8 cellular contexts compared by ENCODE assay signal in genomic region chr13:35475960-35476943, GRCh38. TPM values are rescaled to one million over a fixed set of nuclear protein-coding genes. Genes with fewer than 3 reads are reported as not detected.
DNase-seq lines count a peak whose midpoint lies in the region; ATAC-seq, FAIRE-seq and TF ChIP-seq lines count a peak whose summit lies in the region.

Gene MAB21L1, minus strand, starts transcription at chr13:35476689. Its CDS starts 551 bp downstream, at chr13:35476138.

- intact Hi-C loops in spleen (cut with DNase I; ENCODE audit: low total_unique reads) = no loop called here

- peak within 1 kb of the TSS; percentile 40 for H3K4me3 ChIP-seq in bronchial epithelial cell (ENCODE audit: low read depth, low read length)
- peak within 1 kb of the TSS; percentile 32 to 71 (median 38) for H3K4me3 ChIP-seq in spleen

- H3K27ac ChIP-seq in spleen = peak within 1 kb of the TSS in 7 of 8 donors; percentile 22 to 69 (median 68)

- peaks cover 0 to 38% (median 20%) of the 10 kb centered on the region in 6 donors for H3K4me1 ChIP-seq in spleen

- H3K27me3 ChIP-seq in bronchial epithelial cell (ENCODE audit: control insufficient read depth, insufficient read depth, low read length) = no peaks in the 10 kb centered on the region
- H3K27me3 ChIP-seq in spleen (replicated peaks in 1 of 7) = peaks cover 0 to 92% (median 47%) of the 10 kb centered on the region in 7 donors

- FAIRE-seq in bronchial epithelial cell (lab: Jason Lieb, UNC) = no peak

- no peak for TF ChIP-seq POLR2A in spleen (IDR thresholded peaks at IDR 0.05)

- ATAC-seq in GM18498 (IDR thresholded peaks at IDR 0.05; ENCODE audit: unreplicated experiment) (peak; percentile 40), GM18870 (IDR thresholded peaks at IDR 0.05; ENCODE audit: unreplicated experiment) (no peak)

- H3K36me3 ChIP-seq in bronchial epithelial cell (ENCODE audit: control insufficient read depth, insufficient read depth, low read length) (no peaks in the 10 kb centered on the region), spleen (no peaks in the 10 kb centered on the region)

- TF ChIP-seq CTCF in bronchial epithelial cell (IDR thresholded peaks at IDR 0.05; ENCODE audit: insufficient read depth, low read length, severe bottlenecking) (no peak), spleen (IDR thresholded peaks at IDR 0.05 in 8 of 11, conservative IDR thresholded peaks at IDR 0.05 in 3 of 11) (no peak)

- 15 to 19% (median 17%) methylated on average over 35 of the region's 35 CpGs for WGBS in spleen, 5 donors

- peaks cover 0 to 25% (median 0%) of the 10 kb centered on the region in 8 donors for H3K9me3 ChIP-seq in spleen

- DNase-seq in NCI-H2227 treated with DMSO at 0.1 percent for 48 hours (lab: John Stamatoyannopoulos, UW) (peak; percentile 29), bronchial epithelial cell (ENCODE audit: low read depth) (no peak), iris pigment epithelial cell (ENCODE audit: low read depth) (peak; percentile 61), spleen (peak; percentile 63), putamen (ENCODE audit: low spot score) (no peak), COLO829 (ENCODE audit: low spot score) (no peak)

RNA-seq across cellular contexts. Expression of gene MAB21L1, which starts in this region (rescaled TPM):
- not detected in 2 replicates for total RNA-seq in bronchial epithelial cell
- 1 to 10 TPM in 1 of 7 donors, under 1 TPM in 6; 0.14 to 1.5 (median 0.73) TPM for total RNA-seq in spleen
- under 1 TPM; 0.03 to 0.67 (median 0.20) TPM for polyA plus RNA-seq in spleen

Comparison
In these comparisons a context has a peak if more than half of its experiments do, and no peak if none do; other contexts are left out.
1. DNase-seq: peak in NCI-H2227 treated with DMSO at 0.1 percent for 48 hours (single experiment), iris pigment epithelial cell (single experiment) and spleen (single experiment); none in bronchial epithelial cell (single experiment), putamen (single experiment) and COLO829 (single experiment).